Comparison of ENCODE assay signal across 27 cellular contexts in the genomic region with DNA sequence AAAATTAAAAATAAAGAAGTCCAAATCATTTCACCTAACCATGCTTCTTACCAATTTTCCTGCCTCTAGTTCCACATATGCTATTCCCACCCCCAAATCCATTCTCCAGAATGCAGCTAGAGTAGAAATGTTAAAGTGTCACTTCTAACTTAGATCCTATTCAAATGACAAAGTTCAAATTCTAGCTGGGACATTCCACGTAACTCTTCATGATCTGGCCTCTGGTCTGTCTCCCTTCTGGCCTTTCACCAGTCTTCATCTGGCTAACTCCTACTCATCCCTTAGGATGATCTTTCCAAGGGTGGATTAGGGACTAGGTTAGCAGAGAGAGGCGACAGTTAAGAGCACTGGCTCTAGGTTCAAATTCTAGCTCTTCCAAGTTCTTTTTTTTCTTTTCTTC.
"Had no signal": no experiment of that assay in that cellular context is flagged by ENCODE, and none has a peak within 500 bp of the region (broad histone marks: within the 10 kb centered on the region; RNA-seq: fewer than 3 reads in every experiment).

No MANE protein-coding gene starts in this region.

- H3K4me3 Mint-ChIP-seq: activated CD4-positive, alpha-beta memory T cell treated with anti-CD3 and anti-CD28 coated beads, Interleukin-2, amount 10 ng/mL, durations not matched to agents 7 days and 5 days; activated CD4-positive, alpha-beta T cell treated with anti-CD3 and anti-CD28 coated beads, Interleukin-2, amount 10 ng/mL, durations not matched to agents 7 days and 5 days; activated CD8-positive, alpha-beta memory T cell treated with anti-CD3 and anti-CD28 coated beads, Interleukin-2, amount 10 ng/mL, durations not matched to agents 7 days and 5 days; activated naive CD4-positive, alpha-beta T cell treated with anti-CD3 and anti-CD28 coated beads, Interleukin-2, amount 10 ng/mL, durations not matched to agents 7 days and 5 days; brain; effector memory CD8-positive, alpha-beta T cell; mesothelial cell of epicardium; naive thymus-derived CD4-positive, alpha-beta T cell; neural crest cell had no signal

- H3K27ac ChIP-seq: gastrocnemius medialis, transverse colon had no signal

- H3K9me3 Mint-ChIP-seq: activated CD4-positive, alpha-beta memory T cell treated with anti-CD3 and anti-CD28 coated beads, Interleukin-2, amount 10 ng/mL, durations not matched to agents 7 days and 5 days; activated CD4-positive, alpha-beta T cell treated with anti-CD3 and anti-CD28 coated beads, Interleukin-2, amount 10 ng/mL, durations not matched to agents 7 days and 5 days; activated naive CD4-positive, alpha-beta T cell treated with anti-CD3 and anti-CD28 coated beads, Interleukin-2, amount 10 ng/mL, durations not matched to agents 7 days and 5 days; brain; effector memory CD8-positive, alpha-beta T cell; mesothelial cell of epicardium; naive thymus-derived CD4-positive, alpha-beta T cell; neural crest cell had no signal

- H3K27me3 Mint-ChIP-seq: activated CD4-positive, alpha-beta memory T cell treated with anti-CD3 and anti-CD28 coated beads, Interleukin-2, amount 10 ng/mL, durations not matched to agents 7 days and 5 days; activated CD4-positive, alpha-beta T cell treated with anti-CD3 and anti-CD28 coated beads, Interleukin-2, amount 10 ng/mL, durations not matched to agents 7 days and 5 days; activated CD8-positive, alpha-beta memory T cell treated with anti-CD3 and anti-CD28 coated beads, Interleukin-2, amount 10 ng/mL, durations not matched to agents 7 days and 5 days; activated naive CD4-positive, alpha-beta T cell treated with anti-CD3 and anti-CD28 coated beads, Interleukin-2, amount 10 ng/mL, durations not matched to agents 7 days and 5 days; brain; effector memory CD8-positive, alpha-beta T cell; naive thymus-derived CD4-positive, alpha-beta T cell had no signal

- H3K27ac Mint-ChIP-seq: activated CD4-positive, alpha-beta memory T cell treated with anti-CD3 and anti-CD28 coated beads, Interleukin-2, amount 10 ng/mL, durations not matched to agents 7 days and 5 days; activated CD4-positive, alpha-beta T cell treated with anti-CD3 and anti-CD28 coated beads, Interleukin-2, amount 10 ng/mL, durations not matched to agents 7 days and 5 days; activated CD8-positive, alpha-beta memory T cell treated with anti-CD3 and anti-CD28 coated beads, Interleukin-2, amount 10 ng/mL, durations not matched to agents 7 days and 5 days; activated naive CD4-positive, alpha-beta T cell treated with anti-CD3 and anti-CD28 coated beads, Interleukin-2, amount 10 ng/mL, durations not matched to agents 7 days and 5 days; mesothelial cell of epicardium had no signal

- FAIRE-seq: islet of Langerhans, pancreas had no signal

- ATAC-seq: activated CD8-positive, alpha-beta memory T cell treated with anti-CD3 and anti-CD28 coated beads, Interleukin-2, amount 10 ng/mL, durations not matched to agents 7 days and 5 days; effector memory CD8-positive, alpha-beta T cell; gastrocnemius medialis; naive thymus-derived CD4-positive, alpha-beta T cell had no signal

- DNase-seq: activated CD4-positive, alpha-beta memory T cell treated with anti-CD3 and anti-CD28 coated beads, Interleukin-2, amount 10 ng/mL, durations not matched to agents 7 days and 5 days; activated CD4-positive, alpha-beta T cell treated with anti-CD3 and anti-CD28 coated beads for 1 hour; activated CD4-positive, alpha-beta T cell treated with anti-CD3 and anti-CD28 coated beads, Interleukin-2, amount 10 ng/mL, durations not matched to agents 7 days and 5 days; activated CD8-positive, alpha-beta memory T cell treated with anti-CD3 and anti-CD28 coated beads, Interleukin-2, amount 10 ng/mL, durations not matched to agents 7 days and 5 days; activated effector memory CD4-positive, alpha-beta T cell treated with anti-CD3 and anti-CD28 coated beads, Interleukin-2, amount 50 U/mL, for 16 hours; activated naive CD4-positive, alpha-beta T cell treated with anti-CD3 and anti-CD28 coated beads, Interleukin-2, amount 10 ng/mL, durations not matched to agents 7 days and 5 days; activated T-cell treated with anti-CD3 and anti-CD28 coated beads for 4 hours; aorta; cortex of kidney; effector memory CD8-positive, alpha-beta T cell; erythroblast; gastrocnemius medialis; glutamatergic neuron; left ventricle myocardium superior; mammary epithelial cell; naive thymus-derived CD4-positive, alpha-beta T cell; nucleus accumbens; pancreas; stimulated activated CD4-positive, alpha-beta T cell treated with anti-CD3 and anti-CD28 coated beads, Interleukin-15, amount 100 ng/mL, for 24 hours; stimulated activated CD4-positive, alpha-beta T cell treated with anti-CD3 and anti-CD28 coated beads, Interleukin-2, amount 100 ng/mL, for 24 hours; stimulated activated naive CD4-positive, alpha-beta T cell; T-helper 2 cell; transverse colon had no signal
